In the genomic region with DNA sequence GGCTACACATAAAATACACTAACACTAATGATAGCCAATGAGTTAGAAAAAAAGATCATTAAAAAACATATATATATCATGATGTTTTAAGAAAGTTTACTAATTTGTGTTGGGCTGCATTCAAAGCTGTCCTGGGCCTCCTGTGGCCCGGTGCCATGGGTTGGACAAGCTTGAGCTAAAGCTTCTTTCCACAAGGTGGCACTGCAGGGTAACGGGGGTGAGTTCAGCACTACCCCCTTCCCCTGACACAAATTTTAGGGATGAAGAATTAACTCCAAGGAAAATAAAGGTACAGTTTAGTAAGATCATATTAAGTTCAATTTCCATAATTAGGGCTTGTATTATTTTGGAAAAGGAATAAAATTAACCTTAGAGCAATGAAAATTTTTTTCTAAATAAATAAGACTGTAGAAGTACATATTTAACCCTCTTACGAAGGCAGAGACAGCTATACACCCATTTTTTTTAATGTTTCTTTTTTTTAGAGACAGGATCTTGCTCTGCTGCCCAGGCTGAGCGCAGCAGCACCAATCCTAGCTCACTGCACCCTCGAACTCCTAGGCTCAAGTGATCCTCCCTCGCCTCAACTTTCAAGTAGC, we compare ENCODE assay signal across 9 cellular contexts. TPM values are rescaled to one million over a fixed set of nuclear protein-coding genes. Genes with fewer than 3 reads are reported as not detected.
DNase-seq lines count a peak whose midpoint lies in the region; ATAC-seq and TF ChIP-seq lines count a peak whose summit lies in the region.
"Had no signal": no experiment of that assay in that cellular context is flagged by ENCODE, and none has a peak within 500 bp of the region (broad histone marks: within the 10 kb centered on the region; RNA-seq: fewer than 3 reads in every experiment).

No MANE protein-coding gene starts in this region.

- ATAC-seq in left lung (peak; percentile 95), HG02852 (IDR thresholded peaks at IDR 0.05; ENCODE audit: unreplicated experiment) (no peak)

- H3K36me3 ChIP-seq in left lung, result no peaks in the 10 kb centered on the region

- H3K4me1 ChIP-seq in left lung, result peaks cover 0 to 5% of the 10 kb centered on the region in 2 donors

- no peak overlapping the region for H3K4me3 ChIP-seq in choroid plexus epithelial cell (ENCODE audit: low read depth, low read length)
- no peak overlapping the region for H3K4me3 ChIP-seq in left lung
- H3K4me3 ChIP-seq: skin epidermis had no signal

- peak; percentile 97 for TF ChIP-seq CTCF in 22Rv1 (IDR thresholded peaks at IDR 0.05)
- peak; percentile 81 for TF ChIP-seq CTCF in GM13976 (IDR thresholded peaks at IDR 0.05; ENCODE audit: borderline replicate concordance, control extremely low read depth, extremely low read depth, insufficient read depth, missing control alignments)
- peak; percentile 95 for TF ChIP-seq CTCF in choroid plexus epithelial cell (conservative IDR thresholded peaks at IDR 0.05; ENCODE audit: low read depth, low read length)
- TF ChIP-seq CTCF in left lung (IDR thresholded peaks at IDR 0.05), result peak; percentile 82 to 91

- DNase-seq in GM13976 (ENCODE audit: low spot score) (peak; percentile 61), NCI-H226 (peak; percentile 30), choroid plexus epithelial cell (ENCODE audit: low read depth) (peak; percentile 82), left lung (peak in 1 of 2 donors; percentile 67)
- DNase-seq in activated CD4-positive, alpha-beta T cell treated with anti-CD3 and anti-CD28 coated beads for 4 hours, result peak; percentile 63 to 73
- DNase-seq in stimulated activated CD4-positive, alpha-beta T cell treated with anti-CD3 and anti-CD28 coated beads, TNF-alpha, amount 100 ng/mL, for 24 hours (ENCODE audit: low read depth in 3 of 3), result peak; percentile 36 to 52 (median 43)

- H3K27ac ChIP-seq in 22Rv1, result no peak overlapping the region
- no peak overlapping the region for H3K27ac ChIP-seq in left lung
- H3K27ac ChIP-seq: skin epidermis had no signal

- intact Hi-C loops in left lung (cut with DNase I), result loop anchor here in 1 of 2 donors (10.0 kb wide), 1 partner anchor 106 kb away; no protein-coding TSS in a partner anchor

- no peaks in the 10 kb centered on the region for H3K9me3 ChIP-seq in left lung

- H3K27me3 ChIP-seq in left lung, result no peaks in the 10 kb centered on the region

- in situ Hi-C loops in GM13976 (cut with MboI; ENCODE audit: low sequenced_read_pairs, unreplicated experiment), result no loop called here

RNA-seq across cellular contexts. Expression of a gene that starts 38.9 kb away (rescaled TPM):
- 10 to 100 TPM; 48.0 to 57.8 TPM for total RNA-seq in left lung
